ENCODE assay signal across 8 cellular contexts in the genomic region with DNA sequence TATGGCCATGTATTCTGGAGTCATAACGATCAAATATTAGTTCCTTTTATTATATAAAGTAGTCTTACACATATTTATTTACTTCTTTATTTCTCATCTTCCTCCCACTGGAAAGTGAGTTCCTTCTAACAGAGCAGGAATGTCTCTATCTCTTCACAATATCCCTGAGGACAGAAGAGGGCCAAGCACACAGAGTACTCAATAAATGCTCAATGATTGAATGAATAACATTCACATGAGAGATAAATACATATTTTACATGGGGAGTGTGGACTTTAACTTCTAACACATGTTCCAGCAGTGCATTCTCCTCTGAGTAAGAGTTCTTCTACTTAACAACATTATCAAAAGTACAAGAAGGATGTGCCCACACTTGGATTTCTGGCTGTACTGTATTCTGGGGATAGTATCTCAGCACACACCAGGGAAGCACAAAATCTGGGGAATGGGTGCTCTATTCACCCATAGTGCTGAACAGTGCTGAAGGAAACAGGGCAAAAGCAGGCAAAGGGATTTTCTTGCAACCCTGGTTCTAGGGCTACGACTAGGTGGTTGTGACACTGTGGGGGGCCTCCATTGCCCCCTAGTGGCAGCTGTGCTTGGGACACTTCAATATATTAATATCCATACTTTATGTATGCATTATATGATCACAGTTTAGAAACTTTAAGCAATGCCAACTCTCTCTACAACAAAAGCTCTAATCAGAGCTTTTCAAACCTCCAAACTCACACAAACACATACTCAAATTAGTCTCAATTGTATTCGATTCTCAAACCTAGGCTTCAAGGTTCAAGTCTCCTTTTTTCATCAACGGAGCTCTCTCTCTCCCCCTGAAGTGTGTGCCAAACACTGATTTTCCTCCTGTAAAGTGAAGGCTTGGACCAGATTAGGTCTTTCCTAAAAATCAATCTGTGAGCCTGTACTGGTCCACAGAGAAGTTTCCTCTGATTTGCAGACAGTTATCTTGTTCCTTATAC.
DNase-seq lines count a peak whose midpoint lies in the region; ATAC-seq and TF ChIP-seq lines count a peak whose summit lies in the region.

No MANE protein-coding gene starts in this region.

- H3K27me3 ChIP-seq in MM.1S (replicated peaks; ENCODE audit: insufficient read depth, low read length): no peaks in the 10 kb centered on the region
- no peaks in the 10 kb centered on the region for H3K27me3 ChIP-seq in effector memory CD4-positive, alpha-beta T cell (replicated peaks; ENCODE audit: control insufficient read depth, insufficient read depth, low read length, poor library complexity, severe bottlenecking)
- H3K27me3 ChIP-seq in naive thymus-derived CD4-positive, alpha-beta T cell (ENCODE audit: control insufficient read depth in 2 of 2, insufficient read depth in 2 of 2, low read length in 2 of 2): no peaks in the 10 kb centered on the region

- no peaks in the 10 kb centered on the region for H3K27me3 Mint-ChIP-seq in naive thymus-derived CD4-positive, alpha-beta T cell

- H2AFZ ChIP-seq in MM.1S (ENCODE audit: low read length): no peak overlapping the region

- H3K36me3 ChIP-seq in HEK293 (ENCODE audit: control insufficient read depth in 2 of 2, insufficient read depth in 1 of 2, low read length in 2 of 2): no peaks in the 10 kb centered on the region
- H3K36me3 ChIP-seq in MM.1S (replicated peaks; ENCODE audit: insufficient read depth, low read length): no peaks in the 10 kb centered on the region
- H3K36me3 ChIP-seq in effector memory CD4-positive, alpha-beta T cell (ENCODE audit: control insufficient read depth, insufficient read depth, low read length): no peaks in the 10 kb centered on the region
- no peaks in the 10 kb centered on the region for H3K36me3 ChIP-seq in naive thymus-derived CD4-positive, alpha-beta T cell (ENCODE audit: control insufficient read depth in 2 of 3, insufficient read depth in 3 of 3, low read length in 3 of 3)

- no peak overlapping the region for H3K4me2 ChIP-seq in MM.1S (ENCODE audit: low read depth, low read length)

- TF ChIP-seq CTCF in HEK293 (tag by site-specific recombination; IDR thresholded peaks at IDR 0.05) (peak; percentile 44), MM.1S (IDR thresholded peaks at IDR 0.05; ENCODE audit: low read length) (peak; percentile 82)

- no peak overlapping the region for H3K9ac ChIP-seq in MM.1S (ENCODE audit: low read length)

- H3F3A ChIP-seq in MM.1S (ENCODE audit: insufficient read depth, low read length): no peaks in the 10 kb centered on the region

- CTCF ChIA-PET in HEK293 (lab: Yijun Ruan, JAX): interaction anchor here (0.6 to 3.9 kb wide), 25 partner anchors 11 to 946 kb away, joined by 3 to 22 read pairs (median 4); no protein-coding TSS in a partner anchor
- CTCF ChIA-PET in naive thymus-derived CD4-positive, alpha-beta T cell (lab: Charles Lee): interaction anchor here (0.8 to 2.5 kb wide), 5 partner anchors 16 to 718 kb away, joined by 3 to 7 read pairs (median 5); no protein-coding TSS in a partner anchor

- H3K27ac ChIP-seq in HEK293 (ENCODE audit: extremely low read depth, low read depth, low read length) (no peak overlapping the region), MM.1S (ENCODE audit: low read length) (no peak overlapping the region)
- H3K27ac ChIP-seq in effector memory CD4-positive, alpha-beta T cell (ENCODE audit: insufficient read depth, low read length, poor library complexity, severe bottlenecking): no peak overlapping the region
- no peak overlapping the region for H3K27ac ChIP-seq in naive thymus-derived CD4-positive, alpha-beta T cell (ENCODE audit: low read depth, low read length)

- ATAC-seq in naive thymus-derived CD4-positive, alpha-beta T cell: peak; percentile 89
- ATAC-seq in stimulated activated naive CD8-positive, alpha-beta T cell treated with anti-CD3 and anti-CD28 coated beads, Interleukin-15, Interleukin-2, amounts not matched to agents 100 U/mL and 50 U/mL, for 24 hours: peak; percentile 84

- no peaks in the 10 kb centered on the region for H3K9me3 Mint-ChIP-seq in naive thymus-derived CD4-positive, alpha-beta T cell

- H3K4me3 Mint-ChIP-seq in naive thymus-derived CD4-positive, alpha-beta T cell: no peak overlapping the region

- no peaks in the 10 kb centered on the region for H3K79me2 ChIP-seq in MM.1S (ENCODE audit: low read length)

- H3K36me3 Mint-ChIP-seq in naive thymus-derived CD4-positive, alpha-beta T cell: no peaks in the 10 kb centered on the region

- POLR2A ChIA-PET in HEK293 (lab: Yijun Ruan, JAX): no interaction called here
- POLR2A ChIA-PET in naive thymus-derived CD4-positive, alpha-beta T cell (lab: Charles Lee): no interaction called here

- intact Hi-C loops in naive thymus-derived CD4-positive, alpha-beta T cell (cut with micrococcal nuclease): loop anchor here (1.0 to 5.0 kb wide), 4 partner anchors 225 to 548 kb away; a partner anchor contains a TSS

- no peak overlapping the region for H3K27ac Mint-ChIP-seq in naive thymus-derived CD4-positive, alpha-beta T cell

- DNase-seq in NCI-H2227 (lab: John Stamatoyannopoulos, UW; ENCODE audit: unreplicated experiment) (peak; percentile 1), NCI-H2227 treated with DMSO at 0.1 percent for 48 hours (lab: John Stamatoyannopoulos, UW) (no peak), MM.1S (peak; percentile 54)
- peak; percentile 27 to 39 for DNase-seq in activated CD4-positive, alpha-beta T cell treated with anti-CD3 and anti-CD28 coated beads, Interleukin-2, amount 50 U/mL, for 24 hours (ENCODE audit: low read depth in 1 of 2, low spot score in 1 of 2)
- peak in 2 of 3 donors; percentile 1 to 32 for DNase-seq in effector memory CD4-positive, alpha-beta T cell
- peak; percentile 4 to 51 (median 42) for DNase-seq in naive thymus-derived CD4-positive, alpha-beta T cell
- peak; percentile 68 for DNase-seq in stimulated activated naive CD8-positive, alpha-beta T cell treated with anti-CD3 and anti-CD28 coated beads, Interleukin-15, Interleukin-2, amounts not matched to agents 100 U/mL and 50 U/mL, for 24 hours

- H3K4me1 Mint-ChIP-seq in naive thymus-derived CD4-positive, alpha-beta T cell: peaks cover 0 to 7% (median 6%) of the 10 kb centered on the region in 7 donors

- H3K4me3 ChIP-seq in HEK293 (ENCODE audit: low read depth, low read length) (no peak overlapping the region), MM.1S (ENCODE audit: low read length) (no peak overlapping the region)
- H3K4me3 ChIP-seq in effector memory CD4-positive, alpha-beta T cell (ENCODE audit: insufficient read depth, low read depth, low read length, poor library complexity, severe bottlenecking): no peak overlapping the region
- H3K4me3 ChIP-seq in naive thymus-derived CD4-positive, alpha-beta T cell (ENCODE audit: low read length): no peak overlapping the region

- H3K9me3 ChIP-seq in HEK293 (ENCODE audit: control insufficient read depth, insufficient read depth, low read depth, low read length) (no peaks in the 10 kb centered on the region), MM.1S (replicated peaks; ENCODE audit: insufficient read depth, low read length) (no peaks in the 10 kb centered on the region)
- no peaks in the 10 kb centered on the region for H3K9me3 ChIP-seq in effector memory CD4-positive, alpha-beta T cell (ENCODE audit: control insufficient read depth, low read length)
- H3K9me3 ChIP-seq in naive thymus-derived CD4-positive, alpha-beta T cell (ENCODE audit: control insufficient read depth in 2 of 3, low read length in 3 of 3): no peaks in the 10 kb centered on the region

- H3K4me1 ChIP-seq in HEK293 (ENCODE audit: control insufficient read depth, insufficient read depth, low read length): no peaks in the 10 kb centered on the region
- H3K4me1 ChIP-seq in MM.1S (ENCODE audit: low read length): no peaks in the 10 kb centered on the region
- H3K4me1 ChIP-seq in effector memory CD4-positive, alpha-beta T cell (ENCODE audit: control insufficient read depth, insufficient read depth, low read length, poor library complexity, severe bottlenecking): no peaks in the 10 kb centered on the region
- no peaks in the 10 kb centered on the region for H3K4me1 ChIP-seq in naive thymus-derived CD4-positive, alpha-beta T cell (ENCODE audit: control insufficient read depth in 2 of 2, insufficient read depth in 2 of 2, low read length in 2 of 2)

- H3K9me2 ChIP-seq in MM.1S (replicated peaks; ENCODE audit: insufficient read depth, low read length): no peaks in the 10 kb centered on the region

- H4K20me1 ChIP-seq in MM.1S (ENCODE audit: insufficient read depth, low read length): no peaks in the 10 kb centered on the region

TF ChIP-seq in HEK293, 187 proteins besides CTCF, POLR2A, EP300 and RAD21:
- TF ChIP-seq, protein P1, sequence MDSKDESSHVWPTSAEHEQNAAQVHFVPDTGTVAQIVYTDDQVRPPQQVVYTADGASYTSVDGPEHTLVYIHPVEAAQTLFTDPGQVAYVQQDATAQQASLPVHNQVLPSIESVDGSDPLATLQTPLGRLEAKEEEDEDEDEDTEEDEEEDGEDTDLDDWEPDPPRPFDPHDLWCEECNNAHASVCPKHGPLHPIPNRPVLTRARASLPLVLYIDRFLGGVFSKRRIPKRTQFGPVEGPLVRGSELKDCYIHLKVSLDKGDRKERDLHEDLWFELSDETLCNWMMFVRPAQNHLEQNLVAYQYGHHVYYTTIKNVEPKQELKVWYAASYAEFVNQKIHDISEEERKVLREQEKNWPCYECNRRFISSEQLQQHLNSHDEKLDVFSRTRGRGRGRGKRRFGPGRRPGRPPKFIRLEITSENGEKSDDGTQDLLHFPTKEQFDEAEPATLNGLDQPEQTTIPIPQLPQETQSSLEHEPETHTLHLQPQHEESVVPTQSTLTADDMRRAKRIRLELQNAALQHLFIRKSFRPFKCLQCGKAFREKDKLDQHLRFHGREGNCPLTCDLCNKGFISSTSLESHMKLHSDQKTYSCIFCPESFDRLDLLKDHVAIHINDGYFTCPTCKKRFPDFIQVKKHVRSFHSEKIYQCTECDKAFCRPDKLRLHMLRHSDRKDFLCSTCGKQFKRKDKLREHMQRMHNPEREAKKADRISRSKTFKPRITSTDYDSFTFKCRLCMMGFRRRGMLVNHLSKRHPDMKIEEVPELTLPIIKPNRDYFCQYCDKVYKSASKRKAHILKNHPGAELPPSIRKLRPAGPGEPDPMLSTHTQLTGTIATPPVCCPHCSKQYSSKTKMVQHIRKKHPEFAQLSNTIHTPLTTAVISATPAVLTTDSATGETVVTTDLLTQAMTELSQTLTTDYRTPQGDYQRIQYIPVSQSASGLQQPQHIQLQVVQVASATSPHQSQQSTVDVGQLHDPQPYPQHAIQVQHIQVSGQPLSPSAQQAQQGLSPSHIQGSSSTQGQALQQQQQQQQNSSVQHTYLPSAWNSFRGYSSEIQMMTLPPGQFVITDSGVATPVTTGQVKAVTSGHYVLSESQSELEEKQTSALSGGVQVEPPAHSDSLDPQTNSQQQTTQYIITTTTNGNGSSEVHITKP (tag by site-specific recombination; IDR thresholded peaks at IDR 0.05): no peak
- no peak for TF ChIP-seq EGR2 (tag by site-specific recombination; IDR thresholded peaks at IDR 0.05; ENCODE audit: low read depth)
- TF ChIP-seq ZNF654 (tag by site-specific recombination; IDR thresholded peaks at IDR 0.05; ENCODE audit: low read depth): peak; percentile 62
